27 cellular contexts compared by ENCODE assay signal in genomic region chr2:194105358-194105757, GRCh38.
DNase-seq lines count a peak whose midpoint lies in the region; ATAC-seq, FAIRE-seq and TF ChIP-seq lines count a peak whose summit lies in the region.
"Had no signal": no experiment of that assay in that cellular context is flagged by ENCODE, and none has a peak within 500 bp of the region (broad histone marks: within the 10 kb centered on the region; RNA-seq: fewer than 3 reads in every experiment).

No MANE protein-coding gene starts in this region.

- H3K27me3 Mint-ChIP-seq in CD8-positive, alpha-beta T cell (ENCODE audit: low read depth): no peaks in the 10 kb centered on the region
- H3K27me3 Mint-ChIP-seq: activated naive CD4-positive, alpha-beta T cell treated with anti-CD3 and anti-CD28 coated beads, Interleukin-2, amount 10 ng/mL, durations not matched to agents 7 days and 5 days had no signal

- no peak overlapping the region for H3K4me3 ChIP-seq in body of pancreas
- no peak overlapping the region for H3K4me3 ChIP-seq in CD8-positive, alpha-beta T cell (ENCODE audit: low read depth, low read length)
- H3K4me3 ChIP-seq: ascending aorta, esophagus muscularis mucosa, HAP-1, suprapubic skin had no signal

- no peaks in the 10 kb centered on the region for H3K4me1 ChIP-seq in body of pancreas
- no peaks in the 10 kb centered on the region for H3K4me1 ChIP-seq in CD8-positive, alpha-beta T cell (ENCODE audit: insufficient read depth, low read length)
- H3K4me1 ChIP-seq: ascending aorta, esophagus muscularis mucosa, HAP-1, suprapubic skin had no signal

- no peak for DNase-seq in body of pancreas
- no peak for DNase-seq in dedifferentiated amniotic fluid mesenchymal stem cell (ENCODE audit: extremely low spot score)
- no peak for DNase-seq in CD8-positive, alpha-beta T cell
- no peak for DNase-seq in GM20000 (ENCODE audit: low spot score)
- DNase-seq: activated CD4-positive, alpha-beta T cell treated with anti-CD3 and anti-CD28 coated beads, Interleukin-2, amount 50 U/mL, for 48 hours; activated naive CD4-positive, alpha-beta T cell treated with anti-CD3 and anti-CD28 coated beads, Interleukin-2, amount 10 ng/mL, durations not matched to agents 7 days and 5 days; cerebellar nuclear complex; effector CD8-positive, alpha-beta T cell; IMR-90; NCI-H187; NCI-H446; small intestine; stimulated activated CD4-positive, alpha-beta T cell treated with anti-CD3 and anti-CD28 coated beads, Interleukin-4, amount 100 ng/mL, for 4 hours had no signal

- no peak for TF ChIP-seq POLR2A in body of pancreas (IDR thresholded peaks at IDR 0.05)

- ATAC-seq in GM19035 (IDR thresholded peaks at IDR 0.05; ENCODE audit: unreplicated experiment) (peak; percentile 36), GM21825 (IDR thresholded peaks at IDR 0.05; ENCODE audit: unreplicated experiment) (peak; percentile 51), HG03442 (IDR thresholded peaks at IDR 0.05; ENCODE audit: unreplicated experiment) (peak; percentile 30), body of pancreas (no peak)
- no peak for ATAC-seq in CD8-positive, alpha-beta T cell
- ATAC-seq: Right ventricle myocardium inferior had no signal

- CTCF ChIA-PET in CD8-positive, alpha-beta T cell (lab: Charles Lee): no interaction called here

- H3K27ac Mint-ChIP-seq in CD8-positive, alpha-beta T cell: no peak overlapping the region
- H3K27ac Mint-ChIP-seq: activated naive CD4-positive, alpha-beta T cell treated with anti-CD3 and anti-CD28 coated beads, Interleukin-2, amount 10 ng/mL, durations not matched to agents 7 days and 5 days; mesothelial cell of epicardium; T-helper 1 cell treated with Interleukin-12 subunit alpha and Interleukin-12 subunit beta and Interleukin-4 antibody, amounts not matched to agents 30 μg/mL and 1 μg/mL, for 36 hours had no signal

- H3K9me3 ChIP-seq in body of pancreas: no peaks in the 10 kb centered on the region
- no peaks in the 10 kb centered on the region for H3K9me3 ChIP-seq in CD8-positive, alpha-beta T cell (ENCODE audit: low read length)
- H3K9me3 ChIP-seq: ascending aorta, esophagus muscularis mucosa, HAP-1, suprapubic skin had no signal

- H3K36me3 Mint-ChIP-seq in CD8-positive, alpha-beta T cell: no peaks in the 10 kb centered on the region
- H3K36me3 Mint-ChIP-seq: activated naive CD4-positive, alpha-beta T cell treated with anti-CD3 and anti-CD28 coated beads, Interleukin-2, amount 10 ng/mL, durations not matched to agents 7 days and 5 days; mesothelial cell of epicardium had no signal

- no peak for TF ChIP-seq CTCF in body of pancreas (IDR thresholded peaks at IDR 0.05)
- no peak for TF ChIP-seq CTCF in CD8-positive, alpha-beta T cell (IDR thresholded peaks at IDR 0.05)
- no peak for TF ChIP-seq CTCF in GM20000 (IDR thresholded peaks at IDR 0.05; ENCODE audit: extremely low read depth, missing control alignments)

- no peak overlapping the region for H3K27ac ChIP-seq in body of pancreas
- no peak overlapping the region for H3K27ac ChIP-seq in CD8-positive, alpha-beta T cell (ENCODE audit: low read depth, low read length)
- H3K27ac ChIP-seq: ascending aorta, esophagus muscularis mucosa, HL-60, suprapubic skin, VCaP had no signal

- H3K9me3 Mint-ChIP-seq in CD8-positive, alpha-beta T cell: no peaks in the 10 kb centered on the region
- H3K9me3 Mint-ChIP-seq: activated naive CD4-positive, alpha-beta T cell treated with anti-CD3 and anti-CD28 coated beads, Interleukin-2, amount 10 ng/mL, durations not matched to agents 7 days and 5 days; mesothelial cell of epicardium; neural crest cell; T-helper 1 cell treated with Interleukin-12 subunit alpha and Interleukin-12 subunit beta and Interleukin-4 antibody, amounts not matched to agents 30 μg/mL and 1 μg/mL, for 36 hours had no signal

- peak; percentile 35 for FAIRE-seq in A204.1 (lab: Jason Lieb, UNC)
- FAIRE-seq: small intestine had no signal

- POLR2A ChIA-PET in CD8-positive, alpha-beta T cell (lab: Charles Lee): no interaction called here

- 88 to 92% methylated on average over 1 of the region's 1 CpG for WGBS in body of pancreas, 2 donors

- H3K4me1 Mint-ChIP-seq in CD8-positive, alpha-beta T cell (ENCODE audit: low read depth): no peaks in the 10 kb centered on the region
- H3K4me1 Mint-ChIP-seq: activated naive CD4-positive, alpha-beta T cell treated with anti-CD3 and anti-CD28 coated beads, Interleukin-2, amount 10 ng/mL, durations not matched to agents 7 days and 5 days; neural crest cell had no signal

- no peaks in the 10 kb centered on the region for H3K27me3 ChIP-seq in body of pancreas
- no peaks in the 10 kb centered on the region for H3K27me3 ChIP-seq in CD8-positive, alpha-beta T cell (ENCODE audit: insufficient read depth, low read length)
- H3K27me3 ChIP-seq: ascending aorta, esophagus muscularis mucosa, suprapubic skin had no signal

- no peaks in the 10 kb centered on the region for H3K36me3 ChIP-seq in body of pancreas (replicated peaks in 1 of 2; ENCODE audit: insufficient read depth in 1 of 2, low read depth in 2 of 2)
- H3K36me3 ChIP-seq in CD8-positive, alpha-beta T cell (ENCODE audit: insufficient read depth, low read length): no peaks in the 10 kb centered on the region
- H3K36me3 ChIP-seq: ascending aorta, esophagus muscularis mucosa, HAP-1, suprapubic skin had no signal

- intact Hi-C loops in body of pancreas (cut with DNase I): no loop called here
- intact Hi-C loops in CD8-positive, alpha-beta T cell (cut with DNase I, micrococcal nuclease): no loop called here

- no peak overlapping the region for H3K4me3 Mint-ChIP-seq in CD8-positive, alpha-beta T cell
- H3K4me3 Mint-ChIP-seq: activated naive CD4-positive, alpha-beta T cell treated with anti-CD3 and anti-CD28 coated beads, Interleukin-2, amount 10 ng/mL, durations not matched to agents 7 days and 5 days; mesothelial cell of epicardium; neural crest cell; T-helper 1 cell treated with Interleukin-12 subunit alpha and Interleukin-12 subunit beta and Interleukin-4 antibody, amounts not matched to agents 30 μg/mL and 1 μg/mL, for 36 hours had no signal

Comparison
In these comparisons a context has a peak if more than half of its experiments do, and no peak if none do; other contexts are left out.
1. ATAC-seq: peak in GM19035 (single experiment), GM21825 (single experiment) and HG03442 (single experiment); none in body of pancreas (single experiment) and CD8-positive, alpha-beta T cell (single experiment).